In genomic region chr1:167614851-167615250, GRCh38 we compare ENCODE assay signal across 22 cellular contexts.
"Had no signal": no experiment of that assay in that cellular context is flagged by ENCODE, and none has a peak within 500 bp of the region (broad histone marks: within the 10 kb centered on the region; RNA-seq: fewer than 3 reads in every experiment).

No MANE protein-coding gene starts in this region.

- H3K27me3 ChIP-seq: dorsolateral prefrontal cortex, heart left ventricle, right lobe of liver, spleen, testis, transverse colon had no signal

- H3K27ac ChIP-seq: coronary artery, dorsolateral prefrontal cortex, heart left ventricle, psoas muscle, right lobe of liver, testis, transverse colon had no signal

- H3K4me3 ChIP-seq: coronary artery, dorsolateral prefrontal cortex, heart left ventricle, psoas muscle, right lobe of liver, spleen, testis, transverse colon had no signal

- FAIRE-seq: endometrium, frontal cortex had no signal

- ATAC-seq: esophagus mucosa; heart left ventricle; naive thymus-derived CD4-positive, alpha-beta T cell; psoas muscle; right lobe of liver; stimulated activated naive B cell treated with anti-CD40 and anti-IgM and Interleukin-4, amounts not matched to agents 10 μg/mL and 1 μg/mL and 100 μg/mL, for 72 hours; stimulated activated naive CD8-positive, alpha-beta T cell treated with anti-CD3 and anti-CD28 coated beads, Interleukin-15, amount 100 ng/mL, for 72 hours had no signal

- H3K4me3 Mint-ChIP-seq: naive thymus-derived CD4-positive, alpha-beta T cell; nephron progenitor cell; stimulated activated naive B cell treated with anti-CD40 and anti-IgM and Interleukin-4, amounts not matched to agents 10 μg/mL and 1 μg/mL and 100 μg/mL, for 72 hours; stimulated activated naive CD8-positive, alpha-beta T cell treated with anti-CD3 and anti-CD28 coated beads, Interleukin-15, amount 100 ng/mL, for 72 hours had no signal

- DNase-seq: dorsolateral prefrontal cortex; effector CD8-positive, alpha-beta T cell; heart left ventricle; hippocampal formation; mesendoderm; naive thymus-derived CD4-positive, alpha-beta T cell; nephron progenitor cell; psoas muscle; retina; right lobe of liver; spleen; stimulated activated CD4-positive, alpha-beta T cell treated with anti-CD3 and anti-CD28 coated beads, Interleukin-15, amount 100 ng/mL, for 24 hours; stimulated activated CD4-positive, alpha-beta T cell treated with anti-CD3 and anti-CD28 coated beads, Interleukin-1b, Interleukin-23, amount 100 ng/mL, for 48 hours; stimulated activated CD4-positive, alpha-beta T cell treated with anti-CD3 and anti-CD28 coated beads, Interleukin-4, amount 100 ng/mL, for 24 hours; stimulated activated naive B cell treated with anti-CD40 and anti-IgM and Interleukin-4, amounts not matched to agents 10 μg/mL and 1 μg/mL and 100 μg/mL, for 72 hours; stimulated activated naive CD8-positive, alpha-beta T cell treated with anti-CD3 and anti-CD28 coated beads, Interleukin-15, amount 100 ng/mL, for 72 hours; testis; transverse colon had no signal

- H3K36me3 ChIP-seq: heart left ventricle, right lobe of liver, spleen, transverse colon had no signal

- H3K4me1 ChIP-seq: psoas muscle had no signal

- H3K9me3 ChIP-seq: psoas muscle, right lobe of liver, testis had no signal

- H3K27me3 Mint-ChIP-seq: naive thymus-derived CD4-positive, alpha-beta T cell; stimulated activated naive B cell treated with anti-CD40 and anti-IgM and Interleukin-4, amounts not matched to agents 10 μg/mL and 1 μg/mL and 100 μg/mL, for 72 hours; stimulated activated naive CD8-positive, alpha-beta T cell treated with anti-CD3 and anti-CD28 coated beads, Interleukin-15, amount 100 ng/mL, for 72 hours had no signal

- H3K27ac Mint-ChIP-seq: nephron progenitor cell; stimulated activated naive B cell treated with anti-CD40 and anti-IgM and Interleukin-4, amounts not matched to agents 10 μg/mL and 1 μg/mL and 100 μg/mL, for 72 hours; stimulated activated naive CD8-positive, alpha-beta T cell treated with anti-CD3 and anti-CD28 coated beads, Interleukin-15, amount 100 ng/mL, for 72 hours had no signal
